Comparison of ENCODE assay signal across 8 cellular contexts in genomic region chr4:54231419-54232150, GRCh38. TPM values are rescaled to one million over a fixed set of nuclear protein-coding genes. Genes with fewer than 3 reads are reported as not detected.
DNase-seq lines count a peak whose midpoint lies in the region; ATAC-seq and TF ChIP-seq lines count a peak whose summit lies in the region.

No MANE protein-coding gene starts in this region.

- no peak overlapping the region for H3K27ac ChIP-seq in HUES48 (ENCODE audit: low read depth, low read length)
- peak overlapping the region; percentile 88 to 91 (median 88) for H3K27ac ChIP-seq in esophagus squamous epithelium

- TF ChIP-seq CTCF in AG04449 (IDR thresholded peaks at IDR 0.05; ENCODE audit: insufficient read depth, low read length, missing control alignments) (no peak), esophagus squamous epithelium (IDR thresholded peaks at IDR 0.05) (no peak)

- H3K27ac Mint-ChIP-seq in naive thymus-derived CD8-positive, alpha-beta T cell = no peak overlapping the region

- H3K9me3 ChIP-seq in HUES48 (ENCODE audit: control insufficient read depth, insufficient read depth, low read length) (no peaks in the 10 kb centered on the region), esophagus squamous epithelium (no peaks in the 10 kb centered on the region)

- H3K4me1 Mint-ChIP-seq in naive thymus-derived CD8-positive, alpha-beta T cell = peaks cover 17 to 61% (median 49%) of the 10 kb centered on the region in 4 donors

- POLR2A ChIA-PET in AG04449 (lab: Yijun Ruan, JAX) = interaction anchor here (0.5 to 4.1 kb wide), 8 partner anchors 299 to 924 kb away, joined by 3 to 20 read pairs (median 3); no protein-coding TSS in a partner anchor
- POLR2A ChIA-PET in naive thymus-derived CD8-positive, alpha-beta T cell (lab: Charles Lee) = no interaction called here

- H3K4me3 ChIP-seq in AG04449 (ENCODE audit: low read depth, low read length) = peak overlapping the region; percentile 93
- H3K4me3 ChIP-seq in HUES48 (ENCODE audit: low read depth, low read length) = peak overlapping the region; percentile 60
- H3K4me3 ChIP-seq in esophagus squamous epithelium = peak overlapping the region; percentile 36 to 79 (median 60)

- H3K9me3 Mint-ChIP-seq in naive thymus-derived CD8-positive, alpha-beta T cell = no peaks in the 10 kb centered on the region

- peaks cover 0 to 3% (median 0%) of the 10 kb centered on the region in 3 donors for H3K36me3 Mint-ChIP-seq in naive thymus-derived CD8-positive, alpha-beta T cell

- peak overlapping the region in 8 of 10 donors; percentile 39 to 89 (median 58) for H3K4me3 Mint-ChIP-seq in naive thymus-derived CD8-positive, alpha-beta T cell

- intact Hi-C loops in esophagus squamous epithelium (cut with DNase I) = loop anchor here (10.0 kb wide), 2 partner anchors 1037 to 1857 kb away; no protein-coding TSS in a partner anchor

- peaks cover 29 to 81% (median 54%) of the 10 kb centered on the region in 5 donors for H3K27me3 Mint-ChIP-seq in naive thymus-derived CD8-positive, alpha-beta T cell

- no peak for TF ChIP-seq POLR2A in esophagus squamous epithelium (IDR thresholded peaks at IDR 0.05)

- no peak for ATAC-seq in naive thymus-derived CD8-positive, alpha-beta T cell
- no peak for ATAC-seq in GM21576 (IDR thresholded peaks at IDR 0.05; ENCODE audit: unreplicated experiment)

- 13% methylated on average over 16 of the region's 47 CpGs; no CpG with 5 or more reads in 1 of the 2 donors for WGBS in esophagus squamous epithelium, 2 donors

- H3K36me3 ChIP-seq in HUES48 (ENCODE audit: control insufficient read depth, insufficient read depth, low read length) (no peaks in the 10 kb centered on the region), esophagus squamous epithelium (no peaks in the 10 kb centered on the region)

- CTCF ChIA-PET in AG04449 (lab: Yijun Ruan, JAX) = interaction anchor here (0.7 to 7.5 kb wide), 25 partner anchors 12 to 1248 kb away, joined by 3 to 196 read pairs (median 5); no protein-coding TSS in a partner anchor

- no peak for DNase-seq in AG04449 (ENCODE audit: low read depth, low spot score)
- DNase-seq in esophagus squamous epithelium (lab: John Stamatoyannopoulos, UW) = no peak
- no peak for DNase-seq in naive thymus-derived CD8-positive, alpha-beta T cell
- DNase-seq in NCI-H2171 treated with DMSO at 0.1 percent for 48 hours (lab: John Stamatoyannopoulos, UW) = no peak
- DNase-seq in RKO (ENCODE audit: low spot score) = no peak
- no peak for DNase-seq in T1000 (lab: John Stamatoyannopoulos, UW)

- peaks cover 78% of the 10 kb centered on the region for H3K27me3 ChIP-seq in HUES48 (ENCODE audit: control insufficient read depth, insufficient read depth, low read length)
- H3K27me3 ChIP-seq in esophagus squamous epithelium = peaks cover 0 to 95% (median 35%) of the 10 kb centered on the region in 4 donors

- no peak overlapping the region for H3K9ac ChIP-seq in HUES48 (ENCODE audit: low read depth, low read length)

- peaks cover 35% of the 10 kb centered on the region for H3K4me1 ChIP-seq in HUES48 (ENCODE audit: control insufficient read depth, insufficient read depth, low read length)
- H3K4me1 ChIP-seq in esophagus squamous epithelium = peaks cover 32 to 90% (median 56%) of the 10 kb centered on the region in 3 donors

RNA-seq across cellular contexts. Expression of gene PDGFRA, which starts 2.5 kb away (rescaled TPM):
- 10 to 100 TPM; 10.8 to 81.8 (median 28.3) TPM for total RNA-seq in esophagus squamous epithelium
- total RNA-seq in naive thymus-derived CD8-positive, alpha-beta T cell = not detected
- not detected for polyA plus RNA-seq in naive thymus-derived CD8-positive, alpha-beta T cell

Comparison
In these comparisons a context has a peak if more than half of its experiments do, and no peak if none do; other contexts are left out.
1. RNA of gene PDGFRA, which starts 2.5 kb away (total RNA-seq): 10.8 to 81.8 TPM in esophagus squamous epithelium; not detected in naive thymus-derived CD8-positive, alpha-beta T cell; every median in the first group is over 10 times any median in the second.
2. Peak in every context shown above with its lines, with median percentiles within 50 percentile points of each other: H3K4me3 ChIP-seq.